Comparison of ENCODE assay signal across 1 cellular context in genomic region chr16:28491970-28492474, GRCh38.
TF ChIP-seq lines count a peak whose summit lies in the region.

TSS of gene CLN3 (minus strand) at chr16:28492074. CDS start at chr16:28491759, 315 bp downstream.

TF ChIP-seq in K562, 482 proteins besides CTCF, POLR2A, EP300 and RAD21 (continued from another document and continues in another):
- TF ChIP-seq, protein P1, sequence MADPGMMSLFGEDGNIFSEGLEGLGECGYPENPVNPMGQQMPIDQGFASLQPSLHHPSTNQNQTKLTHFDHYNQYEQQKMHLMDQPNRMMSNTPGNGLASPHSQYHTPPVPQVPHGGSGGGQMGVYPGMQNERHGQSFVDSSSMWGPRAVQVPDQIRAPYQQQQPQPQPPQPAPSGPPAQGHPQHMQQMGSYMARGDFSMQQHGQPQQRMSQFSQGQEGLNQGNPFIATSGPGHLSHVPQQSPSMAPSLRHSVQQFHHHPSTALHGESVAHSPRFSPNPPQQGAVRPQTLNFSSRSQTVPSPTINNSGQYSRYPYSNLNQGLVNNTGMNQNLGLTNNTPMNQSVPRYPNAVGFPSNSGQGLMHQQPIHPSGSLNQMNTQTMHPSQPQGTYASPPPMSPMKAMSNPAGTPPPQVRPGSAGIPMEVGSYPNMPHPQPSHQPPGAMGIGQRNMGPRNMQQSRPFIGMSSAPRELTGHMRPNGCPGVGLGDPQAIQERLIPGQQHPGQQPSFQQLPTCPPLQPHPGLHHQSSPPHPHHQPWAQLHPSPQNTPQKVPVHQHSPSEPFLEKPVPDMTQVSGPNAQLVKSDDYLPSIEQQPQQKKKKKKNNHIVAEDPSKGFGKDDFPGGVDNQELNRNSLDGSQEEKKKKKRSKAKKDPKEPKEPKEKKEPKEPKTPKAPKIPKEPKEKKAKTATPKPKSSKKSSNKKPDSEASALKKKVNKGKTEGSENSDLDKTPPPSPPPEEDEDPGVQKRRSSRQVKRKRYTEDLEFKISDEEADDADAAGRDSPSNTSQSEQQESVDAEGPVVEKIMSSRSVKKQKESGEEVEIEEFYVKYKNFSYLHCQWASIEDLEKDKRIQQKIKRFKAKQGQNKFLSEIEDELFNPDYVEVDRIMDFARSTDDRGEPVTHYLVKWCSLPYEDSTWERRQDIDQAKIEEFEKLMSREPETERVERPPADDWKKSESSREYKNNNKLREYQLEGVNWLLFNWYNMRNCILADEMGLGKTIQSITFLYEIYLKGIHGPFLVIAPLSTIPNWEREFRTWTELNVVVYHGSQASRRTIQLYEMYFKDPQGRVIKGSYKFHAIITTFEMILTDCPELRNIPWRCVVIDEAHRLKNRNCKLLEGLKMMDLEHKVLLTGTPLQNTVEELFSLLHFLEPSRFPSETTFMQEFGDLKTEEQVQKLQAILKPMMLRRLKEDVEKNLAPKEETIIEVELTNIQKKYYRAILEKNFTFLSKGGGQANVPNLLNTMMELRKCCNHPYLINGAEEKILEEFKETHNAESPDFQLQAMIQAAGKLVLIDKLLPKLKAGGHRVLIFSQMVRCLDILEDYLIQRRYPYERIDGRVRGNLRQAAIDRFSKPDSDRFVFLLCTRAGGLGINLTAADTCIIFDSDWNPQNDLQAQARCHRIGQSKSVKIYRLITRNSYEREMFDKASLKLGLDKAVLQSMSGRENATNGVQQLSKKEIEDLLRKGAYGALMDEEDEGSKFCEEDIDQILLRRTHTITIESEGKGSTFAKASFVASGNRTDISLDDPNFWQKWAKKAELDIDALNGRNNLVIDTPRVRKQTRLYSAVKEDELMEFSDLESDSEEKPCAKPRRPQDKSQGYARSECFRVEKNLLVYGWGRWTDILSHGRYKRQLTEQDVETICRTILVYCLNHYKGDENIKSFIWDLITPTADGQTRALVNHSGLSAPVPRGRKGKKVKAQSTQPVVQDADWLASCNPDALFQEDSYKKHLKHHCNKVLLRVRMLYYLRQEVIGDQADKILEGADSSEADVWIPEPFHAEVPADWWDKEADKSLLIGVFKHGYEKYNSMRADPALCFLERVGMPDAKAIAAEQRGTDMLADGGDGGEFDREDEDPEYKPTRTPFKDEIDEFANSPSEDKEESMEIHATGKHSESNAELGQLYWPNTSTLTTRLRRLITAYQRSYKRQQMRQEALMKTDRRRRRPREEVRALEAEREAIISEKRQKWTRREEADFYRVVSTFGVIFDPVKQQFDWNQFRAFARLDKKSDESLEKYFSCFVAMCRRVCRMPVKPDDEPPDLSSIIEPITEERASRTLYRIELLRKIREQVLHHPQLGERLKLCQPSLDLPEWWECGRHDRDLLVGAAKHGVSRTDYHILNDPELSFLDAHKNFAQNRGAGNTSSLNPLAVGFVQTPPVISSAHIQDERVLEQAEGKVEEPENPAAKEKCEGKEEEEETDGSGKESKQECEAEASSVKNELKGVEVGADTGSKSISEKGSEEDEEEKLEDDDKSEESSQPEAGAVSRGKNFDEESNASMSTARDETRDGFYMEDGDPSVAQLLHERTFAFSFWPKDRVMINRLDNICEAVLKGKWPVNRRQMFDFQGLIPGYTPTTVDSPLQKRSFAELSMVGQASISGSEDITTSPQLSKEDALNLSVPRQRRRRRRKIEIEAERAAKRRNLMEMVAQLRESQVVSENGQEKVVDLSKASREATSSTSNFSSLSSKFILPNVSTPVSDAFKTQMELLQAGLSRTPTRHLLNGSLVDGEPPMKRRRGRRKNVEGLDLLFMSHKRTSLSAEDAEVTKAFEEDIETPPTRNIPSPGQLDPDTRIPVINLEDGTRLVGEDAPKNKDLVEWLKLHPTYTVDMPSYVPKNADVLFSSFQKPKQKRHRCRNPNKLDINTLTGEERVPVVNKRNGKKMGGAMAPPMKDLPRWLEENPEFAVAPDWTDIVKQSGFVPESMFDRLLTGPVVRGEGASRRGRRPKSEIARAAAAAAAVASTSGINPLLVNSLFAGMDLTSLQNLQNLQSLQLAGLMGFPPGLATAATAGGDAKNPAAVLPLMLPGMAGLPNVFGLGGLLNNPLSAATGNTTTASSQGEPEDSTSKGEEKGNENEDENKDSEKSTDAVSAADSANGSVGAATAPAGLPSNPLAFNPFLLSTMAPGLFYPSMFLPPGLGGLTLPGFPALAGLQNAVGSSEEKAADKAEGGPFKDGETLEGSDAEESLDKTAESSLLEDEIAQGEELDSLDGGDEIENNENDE (IDR thresholded peaks at IDR 0.05; ENCODE audit: low read depth, low read length): no peak
- peak; percentile 99 for TF ChIP-seq ELF1 (tag; IDR thresholded peaks at IDR 0.05)
- TF ChIP-seq TEAD1 (CRISPR knock-in tag; IDR thresholded peaks at IDR 0.05): peak; percentile 27 to 52; a peak in 1 of 4 replicates
- TF ChIP-seq MAFF (IDR thresholded peaks at IDR 0.05; ENCODE audit: low read length): no peak
- TF ChIP-seq ZSCAN32 (CRISPR knock-in tag; IDR thresholded peaks at IDR 0.05): no peak
- TF ChIP-seq, protein P2, sequence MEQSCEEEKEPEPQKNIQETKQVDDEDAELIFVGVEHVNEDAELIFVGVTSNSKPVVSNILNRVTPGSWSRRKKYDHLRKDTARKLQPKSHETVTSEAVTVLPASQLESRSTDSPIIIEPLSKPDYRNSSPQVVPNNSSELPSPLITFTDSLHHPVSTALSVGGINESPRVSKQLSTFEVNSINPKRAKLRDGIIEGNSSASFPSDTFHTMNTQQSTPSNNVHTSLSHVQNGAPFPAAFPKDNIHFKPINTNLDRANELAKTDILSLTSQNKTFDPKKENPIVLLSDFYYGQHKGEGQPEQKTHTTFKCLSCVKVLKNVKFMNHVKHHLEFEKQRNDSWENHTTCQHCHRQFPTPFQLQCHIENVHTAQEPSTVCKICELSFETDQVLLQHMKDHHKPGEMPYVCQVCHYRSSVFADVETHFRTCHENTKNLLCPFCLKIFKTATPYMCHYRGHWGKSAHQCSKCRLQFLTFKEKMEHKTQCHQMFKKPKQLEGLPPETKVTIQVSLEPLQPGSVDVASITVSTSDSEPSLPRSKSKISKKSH (CRISPR knock-in tag; IDR thresholded peaks at IDR 0.05): no peak
- no peak for TF ChIP-seq MTA2 (IDR thresholded peaks at IDR 0.05; ENCODE audit: low read depth)
- TF ChIP-seq DPF2 (IDR thresholded peaks at IDR 0.05): peak; percentile 18; the same call in 1 of the 2 replicates
- no peak for TF ChIP-seq CREBBP (IDR thresholded peaks at IDR 0.05; ENCODE audit: low read depth, low read length)
- TF ChIP-seq ZNF695 (CRISPR knock-in tag; IDR thresholded peaks at IDR 0.05): no peak
- no peak for TF ChIP-seq NCOR1 (IDR thresholded peaks at IDR 0.05)
- TF ChIP-seq MYC (IDR thresholded peaks at IDR 0.05; ENCODE audit: low read depth, low read length): peak; percentile 95
- TF ChIP-seq MYC (CRISPR knock-in tag; IDR thresholded peaks at IDR 0.05; ENCODE audit: borderline replicate concordance, low read depth): peak; percentile 59; the same call in 1 of the 2 replicates
- TF ChIP-seq ZFX (CRISPR knock-in tag; IDR thresholded peaks at IDR 0.05): peak; percentile 91
- TF ChIP-seq GABPB1 (CRISPR knock-in tag; IDR thresholded peaks at IDR 0.05): peak; percentile 83
- no peak for TF ChIP-seq GATA2 (CRISPR knock-in tag; IDR thresholded peaks at IDR 0.05)
- peak; percentile 93 to 99 (median 96) for TF ChIP-seq YY1 (IDR thresholded peaks at IDR 0.05; ENCODE audit: borderline replicate concordance in 1 of 3, control insufficient read depth in 1 of 3, extremely low read depth in 1 of 3, insufficient read depth in 3 of 3, insufficient read length in 1 of 3, insufficient replicate concordance in 2 of 3, low read depth in 1 of 3, low read length in 2 of 3)
- 0 out of 2 replicates have a peak, but pooled peaks have one; percentile 4 for TF ChIP-seq SREBF2 (CRISPR knock-in tag; IDR thresholded peaks at IDR 0.05)
- no peak for TF ChIP-seq PHB (CRISPR knock-in tag; IDR thresholded peaks at IDR 0.05)
- TF ChIP-seq ILF3 (IDR thresholded peaks at IDR 0.05; ENCODE audit: borderline replicate concordance): no peak
- no peak for TF ChIP-seq SMARCA5 (IDR thresholded peaks at IDR 0.05)
- TF ChIP-seq, protein P3, sequence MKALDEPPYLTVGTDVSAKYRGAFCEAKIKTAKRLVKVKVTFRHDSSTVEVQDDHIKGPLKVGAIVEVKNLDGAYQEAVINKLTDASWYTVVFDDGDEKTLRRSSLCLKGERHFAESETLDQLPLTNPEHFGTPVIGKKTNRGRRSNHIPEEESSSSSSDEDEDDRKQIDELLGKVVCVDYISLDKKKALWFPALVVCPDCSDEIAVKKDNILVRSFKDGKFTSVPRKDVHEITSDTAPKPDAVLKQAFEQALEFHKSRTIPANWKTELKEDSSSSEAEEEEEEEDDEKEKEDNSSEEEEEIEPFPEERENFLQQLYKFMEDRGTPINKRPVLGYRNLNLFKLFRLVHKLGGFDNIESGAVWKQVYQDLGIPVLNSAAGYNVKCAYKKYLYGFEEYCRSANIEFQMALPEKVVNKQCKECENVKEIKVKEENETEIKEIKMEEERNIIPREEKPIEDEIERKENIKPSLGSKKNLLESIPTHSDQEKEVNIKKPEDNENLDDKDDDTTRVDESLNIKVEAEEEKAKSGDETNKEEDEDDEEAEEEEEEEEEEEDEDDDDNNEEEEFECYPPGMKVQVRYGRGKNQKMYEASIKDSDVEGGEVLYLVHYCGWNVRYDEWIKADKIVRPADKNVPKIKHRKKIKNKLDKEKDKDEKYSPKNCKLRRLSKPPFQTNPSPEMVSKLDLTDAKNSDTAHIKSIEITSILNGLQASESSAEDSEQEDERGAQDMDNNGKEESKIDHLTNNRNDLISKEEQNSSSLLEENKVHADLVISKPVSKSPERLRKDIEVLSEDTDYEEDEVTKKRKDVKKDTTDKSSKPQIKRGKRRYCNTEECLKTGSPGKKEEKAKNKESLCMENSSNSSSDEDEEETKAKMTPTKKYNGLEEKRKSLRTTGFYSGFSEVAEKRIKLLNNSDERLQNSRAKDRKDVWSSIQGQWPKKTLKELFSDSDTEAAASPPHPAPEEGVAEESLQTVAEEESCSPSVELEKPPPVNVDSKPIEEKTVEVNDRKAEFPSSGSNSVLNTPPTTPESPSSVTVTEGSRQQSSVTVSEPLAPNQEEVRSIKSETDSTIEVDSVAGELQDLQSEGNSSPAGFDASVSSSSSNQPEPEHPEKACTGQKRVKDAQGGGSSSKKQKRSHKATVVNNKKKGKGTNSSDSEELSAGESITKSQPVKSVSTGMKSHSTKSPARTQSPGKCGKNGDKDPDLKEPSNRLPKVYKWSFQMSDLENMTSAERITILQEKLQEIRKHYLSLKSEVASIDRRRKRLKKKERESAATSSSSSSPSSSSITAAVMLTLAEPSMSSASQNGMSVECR (CRISPR knock-in tag; IDR thresholded peaks at IDR 0.05): peak; percentile 84
- TF ChIP-seq AFF1 (IDR thresholded peaks at IDR 0.05; ENCODE audit: low read depth in 1 of 2, partially characterized antibody in 2 of 2): peak in 1 of 2 experiments; percentile 94
- TF ChIP-seq RBM15 (IDR thresholded peaks at IDR 0.05; ENCODE audit: insufficient read depth, low read length): no peak
- TF ChIP-seq, protein P4, sequence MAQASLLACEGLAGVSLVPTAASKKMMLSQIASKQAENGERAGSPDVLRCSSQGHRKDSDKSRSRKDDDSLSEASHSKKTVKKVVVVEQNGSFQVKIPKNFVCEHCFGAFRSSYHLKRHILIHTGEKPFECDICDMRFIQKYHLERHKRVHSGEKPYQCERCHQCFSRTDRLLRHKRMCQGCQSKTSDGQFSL (CRISPR knock-in tag; IDR thresholded peaks at IDR 0.05): no peak
- TF ChIP-seq, protein P4 (tag; IDR thresholded peaks at IDR 0.05): no peak
- peak; percentile 73 for TF ChIP-seq ESRRA (IDR thresholded peaks at IDR 0.05; ENCODE audit: borderline replicate concordance, low read depth)
- peak; percentile 43; the same call in 1 of the 2 replicates for TF ChIP-seq ATF3 (IDR thresholded peaks at IDR 0.05)
- TF ChIP-seq ATF3 (CRISPR knock-in tag; conservative IDR thresholded peaks at IDR 0.05): no peak
- no peak for TF ChIP-seq PTTG1 (tag; IDR thresholded peaks at IDR 0.05; ENCODE audit: low read depth)
- TF ChIP-seq, protein P5, sequence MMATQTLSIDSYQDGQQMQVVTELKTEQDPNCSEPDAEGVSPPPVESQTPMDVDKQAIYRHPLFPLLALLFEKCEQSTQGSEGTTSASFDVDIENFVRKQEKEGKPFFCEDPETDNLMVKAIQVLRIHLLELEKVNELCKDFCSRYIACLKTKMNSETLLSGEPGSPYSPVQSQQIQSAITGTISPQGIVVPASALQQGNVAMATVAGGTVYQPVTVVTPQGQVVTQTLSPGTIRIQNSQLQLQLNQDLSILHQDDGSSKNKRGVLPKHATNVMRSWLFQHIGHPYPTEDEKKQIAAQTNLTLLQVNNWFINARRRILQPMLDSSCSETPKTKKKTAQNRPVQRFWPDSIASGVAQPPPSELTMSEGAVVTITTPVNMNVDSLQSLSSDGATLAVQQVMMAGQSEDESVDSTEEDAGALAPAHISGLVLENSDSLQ (IDR thresholded peaks at IDR 0.05): no peak
